Comparison of ENCODE assay signal across 29 cellular contexts in genomic region chr12:128120035-128120434, GRCh38.
"Had no signal": no experiment of that assay in that cellular context is flagged by ENCODE, and none has a peak within 500 bp of the region (broad histone marks: within the 10 kb centered on the region; RNA-seq: fewer than 3 reads in every experiment).

No MANE protein-coding gene starts in this region.

- H3K27me3 Mint-ChIP-seq: progenitor cell of endocrine pancreas; stimulated activated memory B cell treated with anti-CD40 and anti-IgM and Interleukin-4, amounts not matched to agents 10 μg/mL and 1 μg/mL and 100 μg/mL, for 72 hours; stimulated activated naive CD8-positive, alpha-beta T cell treated with anti-CD3 and anti-CD28 coated beads, Interleukin-15, amount 100 ng/mL, for 72 hours had no signal

- H3K27ac ChIP-seq: neural progenitor cell, ovary, parathyroid adenoma, psoas muscle, skin epidermis, spleen, suprapubic skin, testis, tibial artery, transverse colon, upper lobe of left lung, vagina had no signal

- H3K9ac ChIP-seq: neural progenitor cell, parathyroid adenoma had no signal

- H3K4me2 ChIP-seq: neural progenitor cell, smooth muscle cell had no signal

- H3K27me3 ChIP-seq: neural progenitor cell, ovary, spleen, suprapubic skin, testis, tibial artery, transverse colon, upper lobe of left lung, vagina had no signal

- H3K4me1 ChIP-seq: neural progenitor cell, psoas muscle, spleen, suprapubic skin, testis, transverse colon, upper lobe of left lung, vagina had no signal

- H3K4me3 ChIP-seq: neural progenitor cell, ovary, psoas muscle, skin epidermis, smooth muscle cell, spleen, suprapubic skin, testis, tibial artery, transverse colon, upper lobe of left lung, vagina had no signal

- H3K79me2 ChIP-seq: parathyroid adenoma had no signal

- H3K4me1 Mint-ChIP-seq: natural killer cell; nephron; stimulated activated memory B cell treated with anti-CD40 and anti-IgM and Interleukin-4, amounts not matched to agents 10 μg/mL and 1 μg/mL and 100 μg/mL, for 72 hours; stimulated activated naive CD8-positive, alpha-beta T cell treated with anti-CD3 and anti-CD28 coated beads, Interleukin-15, amount 100 ng/mL, for 72 hours had no signal

- H2AFZ ChIP-seq: neural progenitor cell, parathyroid adenoma had no signal

- H3K9me3 Mint-ChIP-seq: natural killer cell; nephron; neural progenitor cell; stimulated activated memory B cell treated with anti-CD40 and anti-IgM and Interleukin-4, amounts not matched to agents 10 μg/mL and 1 μg/mL and 100 μg/mL, for 72 hours had no signal

- H3K27ac Mint-ChIP-seq: natural killer cell; nephron; neural progenitor cell; progenitor cell of endocrine pancreas; stimulated activated memory B cell treated with anti-CD40 and anti-IgM and Interleukin-4, amounts not matched to agents 10 μg/mL and 1 μg/mL and 100 μg/mL, for 72 hours; stimulated activated naive CD8-positive, alpha-beta T cell treated with anti-CD3 and anti-CD28 coated beads, Interleukin-15, amount 100 ng/mL, for 72 hours had no signal

- ATAC-seq: psoas muscle; right cardiac atrium; sciatic nerve; stimulated activated memory B cell treated with anti-CD40 and anti-IgM and Interleukin-4, amounts not matched to agents 10 μg/mL and 1 μg/mL and 100 μg/mL, for 72 hours; stimulated activated naive CD8-positive, alpha-beta T cell treated with anti-CD3 and anti-CD28 coated beads, Interleukin-15, amount 100 ng/mL, for 72 hours; stimulated activated naive CD8-positive, alpha-beta T cell treated with anti-CD3 and anti-CD28 coated beads, Interleukin-15, Interleukin-2, amounts not matched to agents 100 U/mL and 50 U/mL, for 24 hours had no signal

- H3K36me3 ChIP-seq: neural progenitor cell, ovary, spleen, suprapubic skin, tibial artery, transverse colon, upper lobe of left lung, vagina had no signal

- H3K4me3 Mint-ChIP-seq: natural killer cell; nephron; neural progenitor cell; stimulated activated memory B cell treated with anti-CD40 and anti-IgM and Interleukin-4, amounts not matched to agents 10 μg/mL and 1 μg/mL and 100 μg/mL, for 72 hours; stimulated activated naive CD8-positive, alpha-beta T cell treated with anti-CD3 and anti-CD28 coated beads, Interleukin-15, amount 100 ng/mL, for 72 hours had no signal

- DNase-seq: natural killer cell; occipital lobe; ovary; psoas muscle; right cardiac atrium; spleen; stimulated activated CD4-positive, alpha-beta T cell treated with anti-CD3 and anti-CD28 coated beads, Interleukin-12 subunit alpha, Interleukin-12 subunit beta, amount 100 ng/mL, for 4 hours; stimulated activated CD4-positive, alpha-beta T cell treated with anti-CD3 and anti-CD28 coated beads, Interleukin-1b, Interleukin-23, amount 100 ng/mL, for 48 hours; stimulated activated CD4-positive, alpha-beta T cell treated with anti-CD3 and anti-CD28 coated beads, Interleukin-4, amount 100 ng/mL, for 1 hour; stimulated activated CD4-positive, alpha-beta T cell treated with anti-CD3 and anti-CD28 coated beads, Interleukin-4, amount 100 ng/mL, for 4 hours; stimulated activated CD8-positive, alpha-beta memory T cell treated with anti-CD3 and anti-CD28 coated beads, Interleukin-4, amount 100 ng/mL, for 48 hours; stimulated activated naive CD4-positive, alpha-beta T cell; stimulated activated naive CD8-positive, alpha-beta T cell treated with anti-CD3 and anti-CD28 coated beads, Interleukin-15, amount 100 ng/mL, for 72 hours; stimulated activated naive CD8-positive, alpha-beta T cell treated with anti-CD3 and anti-CD28 coated beads, Interleukin-15, Interleukin-2, amounts not matched to agents 100 U/mL and 50 U/mL, for 24 hours; substantia nigra; testis; tibial artery; transverse colon; upper lobe of left lung had no signal

- H3K36me3 Mint-ChIP-seq: natural killer cell; neural progenitor cell; stimulated activated memory B cell treated with anti-CD40 and anti-IgM and Interleukin-4, amounts not matched to agents 10 μg/mL and 1 μg/mL and 100 μg/mL, for 72 hours had no signal

- H3K9me3 ChIP-seq: ovary, psoas muscle, suprapubic skin, testis, tibial artery, transverse colon, upper lobe of left lung, vagina had no signal
